3 cellular contexts compared by ENCODE assay signal in the genomic region with DNA sequence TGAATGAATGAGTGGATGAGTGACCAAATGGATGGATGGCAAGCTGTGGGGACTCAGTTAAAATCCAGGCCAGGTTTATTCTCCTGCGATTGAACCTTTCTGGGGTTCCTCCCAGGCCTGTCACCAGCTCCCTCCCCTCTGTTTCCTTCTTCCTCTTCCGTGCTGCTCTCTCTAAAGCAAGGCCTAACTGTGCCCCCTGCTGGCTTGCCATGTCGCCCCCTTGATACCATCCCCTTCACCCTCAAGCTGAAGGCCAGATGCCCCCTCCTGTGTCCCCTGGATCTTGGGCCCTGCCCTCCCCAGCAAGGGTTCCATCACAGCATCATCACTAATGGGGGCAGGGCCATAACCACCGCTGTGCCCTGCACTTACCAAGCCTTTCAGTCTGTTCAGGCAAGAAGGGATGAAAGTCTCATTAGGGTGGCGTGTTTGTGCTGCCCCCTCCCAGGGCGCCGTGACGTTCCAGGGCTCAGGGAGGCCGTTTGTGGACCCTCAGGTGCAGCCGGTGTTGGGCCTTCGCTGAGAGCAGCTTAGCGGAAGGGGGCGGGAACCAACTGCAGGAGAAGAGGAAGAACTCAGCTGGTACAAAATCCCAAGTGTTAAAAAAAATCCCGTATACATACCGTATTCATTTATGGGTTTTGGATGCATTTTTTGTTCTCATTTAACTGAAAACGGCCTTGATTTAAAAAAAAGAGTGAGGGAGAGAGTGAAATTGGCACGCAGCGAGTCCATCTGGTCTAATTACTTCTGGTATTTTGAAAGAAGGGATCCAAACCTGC.
TF ChIP-seq lines count a peak whose summit lies in the region.

No MANE protein-coding gene starts in this region.

TF ChIP-seq in SK-N-SH, 30 proteins besides CTCF, POLR2A, EP300 and RAD21 (continued from another document):
- TF ChIP-seq POLR2AphosphoS5 (IDR thresholded peaks at IDR 0.05; ENCODE audit: low read depth, low read length) (no peak), RXRA (IDR thresholded peaks at IDR 0.05; ENCODE audit: borderline replicate concordance, low read depth) (no peak), JUND (IDR thresholded peaks at IDR 0.05) (no peak), RCOR1 (IDR thresholded peaks at IDR 0.05; ENCODE audit: low read length) (no peak)

TF ChIP-seq in SK-N-SH treated with all-trans-retinoic acid at 6 μM for 48 hours, 23 proteins besides CTCF, POLR2A, EP300 and RAD21 (continued from another document):
- TF ChIP-seq, protein P1, sequence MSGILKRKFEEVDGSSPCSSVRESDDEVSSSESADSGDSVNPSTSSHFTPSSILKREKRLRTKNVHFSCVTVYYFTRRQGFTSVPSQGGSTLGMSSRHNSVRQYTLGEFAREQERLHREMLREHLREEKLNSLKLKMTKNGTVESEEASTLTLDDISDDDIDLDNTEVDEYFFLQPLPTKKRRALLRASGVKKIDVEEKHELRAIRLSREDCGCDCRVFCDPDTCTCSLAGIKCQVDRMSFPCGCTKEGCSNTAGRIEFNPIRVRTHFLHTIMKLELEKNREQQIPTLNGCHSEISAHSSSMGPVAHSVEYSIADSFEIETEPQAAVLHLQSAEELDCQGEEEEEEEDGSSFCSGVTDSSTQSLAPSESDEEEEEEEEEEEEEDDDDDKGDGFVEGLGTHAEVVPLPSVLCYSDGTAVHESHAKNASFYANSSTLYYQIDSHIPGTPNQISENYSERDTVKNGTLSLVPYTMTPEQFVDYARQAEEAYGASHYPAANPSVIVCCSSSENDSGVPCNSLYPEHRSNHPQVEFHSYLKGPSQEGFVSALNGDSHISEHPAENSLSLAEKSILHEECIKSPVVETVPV (CRISPR knock-in tag; IDR thresholded peaks at IDR 0.05): no peak
- TF ChIP-seq ZNF70 (CRISPR knock-in tag; IDR thresholded peaks at IDR 0.05) (no peak), ARNTL (CRISPR knock-in tag; IDR thresholded peaks at IDR 0.05; ENCODE audit: borderline replicate concordance, low read depth) (no peak), ZNF8 (CRISPR knock-in tag; IDR thresholded peaks at IDR 0.05) (no peak), OSR1 (CRISPR knock-in tag; IDR thresholded peaks at IDR 0.05) (no peak), ZC3H10 (CRISPR knock-in tag; IDR thresholded peaks at IDR 0.05) (no peak), TCF4 (CRISPR knock-in tag; IDR thresholded peaks at IDR 0.05; ENCODE audit: borderline replicate concordance) (no peak), BACH2 (CRISPR knock-in tag; IDR thresholded peaks at IDR 0.05; ENCODE audit: borderline replicate concordance) (no peak), ISL1 (CRISPR knock-in tag; IDR thresholded peaks at IDR 0.05) (no peak), SNAI2 (CRISPR knock-in tag; IDR thresholded peaks at IDR 0.05) (no peak), ZFP3 (CRISPR knock-in tag; IDR thresholded peaks at IDR 0.05) (no peak), CSDC2 (CRISPR knock-in tag; IDR thresholded peaks at IDR 0.05) (no peak), ESRRG (CRISPR knock-in tag; IDR thresholded peaks at IDR 0.05) (no peak)
- TF ChIP-seq, protein P2, sequence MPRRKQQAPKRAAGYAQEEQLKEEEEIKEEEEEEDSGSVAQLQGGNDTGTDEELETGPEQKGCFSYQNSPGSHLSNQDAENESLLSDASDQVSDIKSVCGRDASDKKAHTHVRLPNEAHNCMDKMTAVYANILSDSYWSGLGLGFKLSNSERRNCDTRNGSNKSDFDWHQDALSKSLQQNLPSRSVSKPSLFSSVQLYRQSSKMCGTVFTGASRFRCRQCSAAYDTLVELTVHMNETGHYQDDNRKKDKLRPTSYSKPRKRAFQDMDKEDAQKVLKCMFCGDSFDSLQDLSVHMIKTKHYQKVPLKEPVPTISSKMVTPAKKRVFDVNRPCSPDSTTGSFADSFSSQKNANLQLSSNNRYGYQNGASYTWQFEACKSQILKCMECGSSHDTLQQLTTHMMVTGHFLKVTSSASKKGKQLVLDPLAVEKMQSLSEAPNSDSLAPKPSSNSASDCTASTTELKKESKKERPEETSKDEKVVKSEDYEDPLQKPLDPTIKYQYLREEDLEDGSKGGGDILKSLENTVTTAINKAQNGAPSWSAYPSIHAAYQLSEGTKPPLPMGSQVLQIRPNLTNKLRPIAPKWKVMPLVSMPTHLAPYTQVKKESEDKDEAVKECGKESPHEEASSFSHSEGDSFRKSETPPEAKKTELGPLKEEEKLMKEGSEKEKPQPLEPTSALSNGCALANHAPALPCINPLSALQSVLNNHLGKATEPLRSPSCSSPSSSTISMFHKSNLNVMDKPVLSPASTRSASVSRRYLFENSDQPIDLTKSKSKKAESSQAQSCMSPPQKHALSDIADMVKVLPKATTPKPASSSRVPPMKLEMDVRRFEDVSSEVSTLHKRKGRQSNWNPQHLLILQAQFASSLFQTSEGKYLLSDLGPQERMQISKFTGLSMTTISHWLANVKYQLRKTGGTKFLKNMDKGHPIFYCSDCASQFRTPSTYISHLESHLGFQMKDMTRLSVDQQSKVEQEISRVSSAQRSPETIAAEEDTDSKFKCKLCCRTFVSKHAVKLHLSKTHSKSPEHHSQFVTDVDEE (CRISPR knock-in tag; IDR thresholded peaks at IDR 0.05): no peak
- TF ChIP-seq, protein P3, sequence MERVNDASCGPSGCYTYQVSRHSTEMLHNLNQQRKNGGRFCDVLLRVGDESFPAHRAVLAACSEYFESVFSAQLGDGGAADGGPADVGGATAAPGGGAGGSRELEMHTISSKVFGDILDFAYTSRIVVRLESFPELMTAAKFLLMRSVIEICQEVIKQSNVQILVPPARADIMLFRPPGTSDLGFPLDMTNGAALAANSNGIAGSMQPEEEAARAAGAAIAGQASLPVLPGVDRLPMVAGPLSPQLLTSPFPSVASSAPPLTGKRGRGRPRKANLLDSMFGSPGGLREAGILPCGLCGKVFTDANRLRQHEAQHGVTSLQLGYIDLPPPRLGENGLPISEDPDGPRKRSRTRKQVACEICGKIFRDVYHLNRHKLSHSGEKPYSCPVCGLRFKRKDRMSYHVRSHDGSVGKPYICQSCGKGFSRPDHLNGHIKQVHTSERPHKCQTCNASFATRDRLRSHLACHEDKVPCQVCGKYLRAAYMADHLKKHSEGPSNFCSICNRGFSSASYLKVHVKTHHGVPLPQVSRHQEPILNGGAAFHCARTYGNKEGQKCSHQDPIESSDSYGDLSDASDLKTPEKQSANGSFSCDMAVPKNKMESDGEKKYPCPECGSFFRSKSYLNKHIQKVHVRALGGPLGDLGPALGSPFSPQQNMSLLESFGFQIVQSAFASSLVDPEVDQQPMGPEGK (CRISPR knock-in tag; IDR thresholded peaks at IDR 0.05; ENCODE audit: borderline replicate concordance): no peak
- TF ChIP-seq, protein P4, sequence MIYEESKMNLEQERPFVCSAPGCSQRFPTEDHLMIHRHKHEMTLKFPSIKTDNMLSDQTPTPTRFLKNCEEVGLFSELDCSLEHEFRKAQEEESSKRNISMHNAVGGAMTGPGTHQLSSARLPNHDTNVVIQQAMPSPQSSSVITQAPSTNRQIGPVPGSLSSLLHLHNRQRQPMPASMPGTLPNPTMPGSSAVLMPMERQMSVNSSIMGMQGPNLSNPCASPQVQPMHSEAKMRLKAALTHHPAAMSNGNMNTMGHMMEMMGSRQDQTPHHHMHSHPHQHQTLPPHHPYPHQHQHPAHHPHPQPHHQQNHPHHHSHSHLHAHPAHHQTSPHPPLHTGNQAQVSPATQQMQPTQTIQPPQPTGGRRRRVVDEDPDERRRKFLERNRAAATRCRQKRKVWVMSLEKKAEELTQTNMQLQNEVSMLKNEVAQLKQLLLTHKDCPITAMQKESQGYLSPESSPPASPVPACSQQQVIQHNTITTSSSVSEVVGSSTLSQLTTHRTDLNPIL (CRISPR knock-in tag; IDR thresholded peaks at IDR 0.05; ENCODE audit: low read depth): no peak

TF ChIP-seq in GM12878, 131 proteins besides CTCF, POLR2A, EP300 and RAD21 (continued from another document):
- TF ChIP-seq, protein P5, sequence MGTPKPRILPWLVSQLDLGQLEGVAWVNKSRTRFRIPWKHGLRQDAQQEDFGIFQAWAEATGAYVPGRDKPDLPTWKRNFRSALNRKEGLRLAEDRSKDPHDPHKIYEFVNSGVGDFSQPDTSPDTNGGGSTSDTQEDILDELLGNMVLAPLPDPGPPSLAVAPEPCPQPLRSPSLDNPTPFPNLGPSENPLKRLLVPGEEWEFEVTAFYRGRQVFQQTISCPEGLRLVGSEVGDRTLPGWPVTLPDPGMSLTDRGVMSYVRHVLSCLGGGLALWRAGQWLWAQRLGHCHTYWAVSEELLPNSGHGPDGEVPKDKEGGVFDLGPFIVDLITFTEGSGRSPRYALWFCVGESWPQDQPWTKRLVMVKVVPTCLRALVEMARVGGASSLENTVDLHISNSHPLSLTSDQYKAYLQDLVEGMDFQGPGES (IDR thresholded peaks at IDR 0.05): no peak
- TF ChIP-seq POLR2AphosphoS5 (IDR thresholded peaks at IDR 0.05; ENCODE audit: low read length): no peak
- no peak for TF ChIP-seq ASH2L (IDR thresholded peaks at IDR 0.05; ENCODE audit: borderline replicate concordance, low read depth)
- TF ChIP-seq CBX5 (IDR thresholded peaks at IDR 0.05; ENCODE audit: low read depth): no peak
- TF ChIP-seq ZSCAN29 (IDR thresholded peaks at IDR 0.05): no peak
- TF ChIP-seq, protein P6, sequence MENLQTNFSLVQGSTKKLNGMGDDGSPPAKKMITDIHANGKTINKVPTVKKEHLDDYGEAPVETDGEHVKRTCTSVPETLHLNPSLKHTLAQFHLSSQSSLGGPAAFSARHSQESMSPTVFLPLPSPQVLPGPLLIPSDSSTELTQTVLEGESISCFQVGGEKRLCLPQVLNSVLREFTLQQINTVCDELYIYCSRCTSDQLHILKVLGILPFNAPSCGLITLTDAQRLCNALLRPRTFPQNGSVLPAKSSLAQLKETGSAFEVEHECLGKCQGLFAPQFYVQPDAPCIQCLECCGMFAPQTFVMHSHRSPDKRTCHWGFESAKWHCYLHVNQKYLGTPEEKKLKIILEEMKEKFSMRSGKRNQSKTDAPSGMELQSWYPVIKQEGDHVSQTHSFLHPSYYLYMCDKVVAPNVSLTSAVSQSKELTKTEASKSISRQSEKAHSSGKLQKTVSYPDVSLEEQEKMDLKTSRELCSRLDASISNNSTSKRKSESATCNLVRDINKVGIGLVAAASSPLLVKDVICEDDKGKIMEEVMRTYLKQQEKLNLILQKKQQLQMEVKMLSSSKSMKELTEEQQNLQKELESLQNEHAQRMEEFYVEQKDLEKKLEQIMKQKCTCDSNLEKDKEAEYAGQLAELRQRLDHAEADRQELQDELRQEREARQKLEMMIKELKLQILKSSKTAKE (IDR thresholded peaks at IDR 0.05; ENCODE audit: low read depth, poor library complexity, severe bottlenecking): no peak
- no peak for TF ChIP-seq ZNF274 (IDR thresholded peaks at IDR 0.05; ENCODE audit: insufficient read depth, insufficient read length)
